19 cellular contexts compared by ENCODE assay signal in genomic region chr3:50635066-50635465, GRCh38.
"Had no signal": no experiment of that assay in that cellular context is flagged by ENCODE, and none has a peak within 500 bp of the region (broad histone marks: within the 10 kb centered on the region; RNA-seq: fewer than 3 reads in every experiment).

No MANE protein-coding gene starts in this region.

- DNase-seq: activated CD4-positive, alpha-beta T cell treated with anti-CD3 and anti-CD28 coated beads, Interleukin-2, amount 50 U/mL, for 1 hour; activated gamma-delta T cell treated with Interleukin-2 at 50 U/mL for 16 hours; activated T-cell treated with anti-CD3 and anti-CD28 coated beads, Interleukin-2, amount 50 U/mL, for 4 hours; aorta; brain microvascular endothelial cell; central memory CD4-positive, alpha-beta T cell; colonic mucosa; hypothalamus; islet precursor cell; stomach; T-cell; T1000 had no signal

- H3K4me3 ChIP-seq: colonic mucosa, lung, right atrium auricular region, skin epidermis, stomach had no signal

- H3K36me3 ChIP-seq: brain microvascular endothelial cell, colonic mucosa had no signal

- H3K27ac Mint-ChIP-seq: nephron, progenitor cell of endocrine pancreas, type B pancreatic cell had no signal

- H3K4me3 Mint-ChIP-seq: activated T-cell treated with anti-CD3 and anti-CD28 coated beads, Interleukin-2, amount 50 U/mL, for 4 hours; nephron; type B pancreatic cell had no signal

- H3K4me1 ChIP-seq: colonic mucosa had no signal

- H3K27me3 Mint-ChIP-seq: progenitor cell of endocrine pancreas, T-cell, type B pancreatic cell had no signal

- H3K36me3 Mint-ChIP-seq: type B pancreatic cell had no signal

- ATAC-seq: activated T-cell treated with anti-CD3 and anti-CD28 coated beads, Interleukin-2, amount 50 U/mL, for 4 hours; SK-N-SH treated with all-trans-retinoic acid at 6 μM for 48 hours; T-cell had no signal

- H3K27me3 ChIP-seq: brain microvascular endothelial cell, colonic mucosa, right atrium auricular region, stomach had no signal

- H3K9me3 ChIP-seq: colonic mucosa, right atrium auricular region, stomach had no signal

- H3K9me3 Mint-ChIP-seq: activated T-cell treated with anti-CD3 and anti-CD28 coated beads, Interleukin-2, amount 50 U/mL, for 4 hours; nephron; T-cell; type B pancreatic cell had no signal

- H3K27ac ChIP-seq: brain microvascular endothelial cell, colonic mucosa, right atrium auricular region, stomach had no signal
